Comparison of ENCODE assay signal across 24 cellular contexts in genomic region chr14:94363171-94363624, GRCh38. TPM values are rescaled to one million over a fixed set of nuclear protein-coding genes. Genes with fewer than 3 reads are reported as not detected.
A peak's percentile ranks its signal among the peaks of the same experiment; 100 is the strongest.
DNase-seq lines count a peak whose midpoint lies in the region; ATAC-seq and TF ChIP-seq lines count a peak whose summit lies in the region.
"Had no signal": no experiment of that assay in that cellular context is flagged by ENCODE, and none has a peak within 500 bp of the region (broad histone marks: within the 10 kb centered on the region; RNA-seq: fewer than 3 reads in every experiment).

No MANE protein-coding gene starts in this region.

- no peaks in the 10 kb centered on the region for H3K4me1 ChIP-seq in hepatocyte (ENCODE audit: insufficient read depth)
- peaks cover 0 to 4% of the 10 kb centered on the region in 2 donors for H3K4me1 ChIP-seq in neuronal stem cell (ENCODE audit: control insufficient read depth in 2 of 2, insufficient read depth in 1 of 2, low read depth in 1 of 2, low read length in 2 of 2)

- no peak overlapping the region for H2AFZ ChIP-seq in hepatocyte
- H2AFZ ChIP-seq in neuronal stem cell (ENCODE audit: low read length), result no peak overlapping the region

- H3K18ac ChIP-seq in neuronal stem cell (ENCODE audit: low read length), result peak overlapping the region; percentile 50

- H3K14ac ChIP-seq in neuronal stem cell (ENCODE audit: low read length), result no peak overlapping the region

- ATAC-seq in stimulated activated naive CD8-positive, alpha-beta T cell treated with anti-CD3 and anti-CD28 coated beads, Interleukin-15, amount 100 ng/mL, for 72 hours, result peak; percentile 15
- ATAC-seq in stimulated activated naive CD8-positive, alpha-beta T cell treated with anti-CD3 and anti-CD28 coated beads, Interleukin-15, Interleukin-2, amounts not matched to agents 100 U/mL and 50 U/mL, for 24 hours, result no peak
- no peak for ATAC-seq in HG02973 (IDR thresholded peaks at IDR 0.05; ENCODE audit: unreplicated experiment)

- no peak overlapping the region for H2BK12ac ChIP-seq in neuronal stem cell (ENCODE audit: low read length)

- H2BK15ac ChIP-seq in neuronal stem cell (ENCODE audit: low read length), result no peak overlapping the region

- H3K4me3 Mint-ChIP-seq in stimulated activated naive CD8-positive, alpha-beta T cell treated with anti-CD3 and anti-CD28 coated beads, Interleukin-15, amount 100 ng/mL, for 72 hours, result no peak overlapping the region

- no peak overlapping the region for H2AK5ac ChIP-seq in neuronal stem cell (ENCODE audit: low read depth, low read length)

- no peaks in the 10 kb centered on the region for H3K36me3 ChIP-seq in hepatocyte (replicated peaks; ENCODE audit: insufficient read depth, low read depth)
- H3K36me3 ChIP-seq in neuronal stem cell (replicated peaks in 1 of 2; ENCODE audit: control insufficient read depth in 2 of 2, insufficient read depth in 2 of 2, low read length in 2 of 2), result no peaks in the 10 kb centered on the region
- no peaks in the 10 kb centered on the region for H3K36me3 ChIP-seq in WERI-Rb-1

- peak overlapping the region; percentile 16 for H3K23ac ChIP-seq in neuronal stem cell (ENCODE audit: low read depth, low read length, poor library complexity)

- no peaks in the 10 kb centered on the region for H3K79me1 ChIP-seq in neuronal stem cell (ENCODE audit: low read depth, low read length)

- no peak overlapping the region for H4K8ac ChIP-seq in neuronal stem cell (ENCODE audit: low read depth, low read length)

- no peaks in the 10 kb centered on the region for H3K9me3 ChIP-seq in hepatocyte (ENCODE audit: low read depth)
- H3K9me3 ChIP-seq in neuronal stem cell (replicated peaks in 1 of 2; ENCODE audit: control insufficient read depth in 2 of 2, insufficient read depth in 1 of 2, low read depth in 1 of 2, low read length in 2 of 2), result no peaks in the 10 kb centered on the region
- H3K9me3 ChIP-seq in WERI-Rb-1 (ENCODE audit: severe bottlenecking), result no peaks in the 10 kb centered on the region
- H3K9me3 ChIP-seq: SK-N-SH had no signal

- no peak overlapping the region for H3K9ac ChIP-seq in neuronal stem cell (ENCODE audit: low read depth, low read length, poor library complexity)
- H3K9ac ChIP-seq: SK-N-SH had no signal

- H3K9me3 Mint-ChIP-seq in stimulated activated naive CD8-positive, alpha-beta T cell treated with anti-CD3 and anti-CD28 coated beads, Interleukin-15, amount 100 ng/mL, for 72 hours, result no peaks in the 10 kb centered on the region

- no peak overlapping the region for H4K91ac ChIP-seq in neuronal stem cell (ENCODE audit: low read depth, low read length, poor library complexity)

- H3K27me3 Mint-ChIP-seq in stimulated activated naive CD8-positive, alpha-beta T cell treated with anti-CD3 and anti-CD28 coated beads, Interleukin-15, amount 100 ng/mL, for 72 hours, result peaks cover 21% of the 10 kb centered on the region

- peak overlapping the region; percentile 47 for H2BK120ac ChIP-seq in neuronal stem cell (ENCODE audit: low read depth, low read length)

- no peak overlapping the region for H2BK5ac ChIP-seq in neuronal stem cell (ENCODE audit: low read length)

- H3K4me3 ChIP-seq in hepatocyte (no peak overlapping the region), neuronal stem cell (ENCODE audit: low read length in 2 of 2) (no peak overlapping the region), WERI-Rb-1 (ENCODE audit: low read depth, low read length) (no peak overlapping the region)

- no peaks in the 10 kb centered on the region for H3K4me1 Mint-ChIP-seq in stimulated activated naive CD8-positive, alpha-beta T cell treated with anti-CD3 and anti-CD28 coated beads, Interleukin-15, amount 100 ng/mL, for 72 hours

- H3K27ac Mint-ChIP-seq in stimulated activated naive CD8-positive, alpha-beta T cell treated with anti-CD3 and anti-CD28 coated beads, Interleukin-15, amount 100 ng/mL, for 72 hours, result no peak overlapping the region

- WGBS in hepatocyte (ENCODE audit: low lambda C conversion rate, missing lambda C conversion rate), result 76% methylated on average over 11 of the region's 11 CpGs
- no CpG with 5 or more reads among the region's 11 CpGs for WGBS in neuronal stem cell (ENCODE audit: extremely low coverage in 2 of 2, insufficient read length in 2 of 2, insufficient replicate concordance in 1 of 2), 2 donors

- H3K4ac ChIP-seq in neuronal stem cell (ENCODE audit: low read length), result no peak overlapping the region

- no peak for TF ChIP-seq CTCF in hepatocyte (IDR thresholded peaks at IDR 0.05; ENCODE audit: poor library complexity)
- no peak for TF ChIP-seq CTCF in WERI-Rb-1 (IDR thresholded peaks at IDR 0.05; ENCODE audit: low read depth, low read length)

- H3K9me2 ChIP-seq in hepatocyte (replicated peaks; ENCODE audit: insufficient read depth), result no peaks in the 10 kb centered on the region
- H3K9me2 ChIP-seq: SK-N-SH had no signal

- H3K27me3 ChIP-seq in hepatocyte, result no peaks in the 10 kb centered on the region
- peaks cover 0 to 5% (median 0%) of the 10 kb centered on the region in 3 experiments for H3K27me3 ChIP-seq in neuronal stem cell (ENCODE audit: control insufficient read depth in 3 of 3, insufficient read depth in 3 of 3, low read depth in 1 of 3, low read length in 3 of 3)
- H3K27me3 ChIP-seq in WERI-Rb-1 (ENCODE audit: insufficient read depth, low read depth, severe bottlenecking), result peaks cover 4% of the 10 kb centered on the region

- no peak for DNase-seq in stimulated activated naive CD8-positive, alpha-beta T cell treated with anti-CD3 and anti-CD28 coated beads, Interleukin-15, amount 100 ng/mL, for 72 hours
- DNase-seq in stimulated activated naive CD8-positive, alpha-beta T cell treated with anti-CD3 and anti-CD28 coated beads, Interleukin-15, Interleukin-2, amounts not matched to agents 100 U/mL and 50 U/mL, for 24 hours, result no peak
- DNase-seq in hepatocyte (ENCODE audit: low spot score) (no peak), neuronal stem cell (ENCODE audit: low spot score) (no peak), AG08395 (ENCODE audit: low spot score) (no peak), WERI-Rb-1 (no peak)
- DNase-seq: DMS53; GDM1; GOT3; KBM-7; MM.1S; NCI-H1048; NCI-H1436; NCI-H1930; NCI-H226; NCI-H510A treated with DMSO at 0.1 percent for 48 hours; NCI-H774; NK-92 treated with Interleukin-12 subunit alpha and Interleukin-12 subunit beta, amount 100 ng/mL, for 24 hours; SIG-M5; SK-N-SH had no signal

- H3K27ac ChIP-seq in hepatocyte, result peak overlapping the region; percentile 31
- H3K27ac ChIP-seq in neuronal stem cell (replicated peaks; ENCODE audit: low read length), result no peak overlapping the region
- H3K27ac ChIP-seq in WERI-Rb-1, result no peak overlapping the region
- H3K27ac ChIP-seq: C4-2B had no signal

- H3K4me2 ChIP-seq in hepatocyte, result no peak overlapping the region
- no peak overlapping the region for H3K4me2 ChIP-seq in neuronal stem cell (ENCODE audit: insufficient read depth, low read length, poor library complexity, severe bottlenecking)
- H3K4me2 ChIP-seq: SK-N-SH had no signal

- no peaks in the 10 kb centered on the region for H4K20me1 ChIP-seq in hepatocyte (ENCODE audit: insufficient read depth, poor library complexity, severe bottlenecking)

- no peaks in the 10 kb centered on the region for H3K79me2 ChIP-seq in hepatocyte

RNA-seq across cellular contexts. Expression of gene SERPINA2, which starts 3.3 kb away (rescaled TPM):
- not detected in 2 replicates for total RNA-seq in hepatocyte
- polyA plus RNA-seq in hepatocyte, result not detected in 2 replicates
- not detected for polyA plus RNA-seq in neuronal stem cell (2013, experiment 1 of 2)
- polyA plus RNA-seq in neuronal stem cell (2013, experiment 2 of 2), result not detected
- total RNA-seq: A172 had no signal
- polyA plus RNA-seq: AG04450, SK-N-SH had no signal

RNA-seq across cellular contexts. Expression of gene SERPINA1, which starts 25.2 kb away (rescaled TPM):
- 5,074 and 5,718 TPM in 2 replicates for total RNA-seq in hepatocyte
- polyA plus RNA-seq in hepatocyte, result 3,463 and 3,480 TPM in 2 replicates
- not detected for polyA plus RNA-seq in neuronal stem cell (2013, experiment 1 of 2)
- 0.03 TPM for polyA plus RNA-seq in neuronal stem cell (2013, experiment 2 of 2)

RNA-seq across cellular contexts. Expression of gene SERPINA6, which starts 40.1 kb away (rescaled TPM):
- 132 TPM in 2 replicates for total RNA-seq in hepatocyte
- 86.8 and 135 TPM in 2 replicates for polyA plus RNA-seq in hepatocyte
- polyA plus RNA-seq in neuronal stem cell (2013, experiment 1 of 2), result not detected
- not detected for polyA plus RNA-seq in neuronal stem cell (2013, experiment 2 of 2)
- total RNA-seq: A172 had no signal
- polyA plus RNA-seq: AG04450 had no signal
